1 cellular context compared by ENCODE assay signal in genomic region chr12:6451348-6452244, GRCh38.
TF ChIP-seq lines count a peak whose summit lies in the region.

TSS of gene TAPBPL (plus strand) at chr12:6452042. CDS start at chr12:6452249, 207 bp downstream.

TF ChIP-seq in WTC11, 78 proteins besides CTCF, POLR2A, EP300 and RAD21 (continued from another document):
- TF ChIP-seq E2F4 (CRISPR knock-in tag; IDR thresholded peaks at IDR 0.05; ENCODE audit: borderline replicate concordance, low read depth): no peak
- 0 out of 2 replicates have a peak, but pooled peaks have one; percentile 43 for TF ChIP-seq ZNF281 (CRISPR knock-in tag; IDR thresholded peaks at IDR 0.05)
- 0 out of 2 replicates have a peak, but pooled peaks have one; percentile 16 for TF ChIP-seq ZNF317 (CRISPR knock-in tag; IDR thresholded peaks at IDR 0.05; ENCODE audit: borderline replicate concordance, low read depth)
- no peak for TF ChIP-seq MLX (CRISPR knock-in tag; IDR thresholded peaks at IDR 0.05)
- TF ChIP-seq TP53 (CRISPR knock-in tag; IDR thresholded peaks at IDR 0.05): no peak
- peak; percentile 52; the same call in 1 of the 2 replicates for TF ChIP-seq SP1 (CRISPR knock-in tag; conservative IDR thresholded peaks at IDR 0.05)
- no peak for TF ChIP-seq TCF7 (CRISPR knock-in tag; IDR thresholded peaks at IDR 0.05; ENCODE audit: low read depth)
- TF ChIP-seq PRDM15 (CRISPR knock-in tag; IDR thresholded peaks at IDR 0.05): peak; percentile 82
- no peak for TF ChIP-seq SMAD4 (CRISPR knock-in tag; IDR thresholded peaks at IDR 0.05)
